ENCODE assay signal across 1 cellular context in genomic region chr5:73119492-73120157, GRCh38.
TF ChIP-seq lines count a peak whose summit lies in the region.

No MANE protein-coding gene starts in this region.

TF ChIP-seq in H1, 55 proteins besides CTCF, POLR2A, EP300 and RAD21:
- TF ChIP-seq SUZ12 (IDR thresholded peaks at IDR 0.05; ENCODE audit: low read length) (peak; percentile 45), RNF2 (IDR thresholded peaks at IDR 0.05; ENCODE audit: borderline replicate concordance, low read depth, low read length, missing control alignments, poor library complexity, severe bottlenecking) (no peak), KDM4A (IDR thresholded peaks at IDR 0.05; ENCODE audit: low read depth, low read length, severe bottlenecking) (peak; percentile 87), ASH2L (IDR thresholded peaks at IDR 0.05; ENCODE audit: low read length) (peak; percentile 56), E2F6 (IDR thresholded peaks at IDR 0.05) (peak; percentile 76), MAX (IDR thresholded peaks at IDR 0.05) (peak; percentile 79), RBBP5 (IDR thresholded peaks at IDR 0.05; ENCODE audit: borderline replicate concordance, low read depth, low read length) (peak; percentile 49; the same call in 1 of the 2 replicates), SP4 (IDR thresholded peaks at IDR 0.05; ENCODE audit: low read length) (peak; percentile 43; the same call in 1 of the 2 replicates), USF2 (IDR thresholded peaks at IDR 0.05; ENCODE audit: low read length) (no peak)
